ENCODE assay signal across 12 cellular contexts in genomic region chr4:159174645-159175147, GRCh38.
DNase-seq lines count a peak whose midpoint lies in the region; ATAC-seq and TF ChIP-seq lines count a peak whose summit lies in the region.
"Had no signal": no experiment of that assay in that cellular context is flagged by ENCODE, and none has a peak within 500 bp of the region (broad histone marks: within the 10 kb centered on the region; RNA-seq: fewer than 3 reads in every experiment).

No MANE protein-coding gene starts in this region.

- no peaks in the 10 kb centered on the region for H3K27me3 Mint-ChIP-seq in Calu3 (ENCODE audit: unreplicated experiment)
- H3K27me3 Mint-ChIP-seq in dendritic cell treated with granulocyte-macrophage colony-stimulating factor and Interleukin-4, amounts not matched to agents 40 ng/mL and 50 ng/mL, for 4 days: no peaks in the 10 kb centered on the region
- no peaks in the 10 kb centered on the region for H3K27me3 Mint-ChIP-seq in neural progenitor cell (ENCODE audit: insufficient read depth, low read depth)
- H3K27me3 Mint-ChIP-seq in H9 (ENCODE audit: low read depth): no peaks in the 10 kb centered on the region

- H3K18ac ChIP-seq in IMR-90 (ENCODE audit: low read depth, low read length): no peak overlapping the region
- H3K18ac ChIP-seq in H9 (ENCODE audit: insufficient read length, low read depth, low read length): no peak overlapping the region

- TF ChIP-seq RAD21 in IMR-90 (IDR thresholded peaks at IDR 0.05; ENCODE audit: low read length): no peak

- POLR2A ChIA-PET in IMR-90 (lab: Charles Lee; ENCODE audit: unreplicated experiment): no interaction called here

- TF ChIP-seq CTCF in Calu3 (IDR thresholded peaks at IDR 0.05; ENCODE audit: unreplicated experiment) (no peak), IMR-90 (conservative IDR thresholded peaks at IDR 0.05; ENCODE audit: low read depth, low read length) (no peak), neural progenitor cell (IDR thresholded peaks at IDR 0.05) (no peak), H9 (conservative IDR thresholded peaks at IDR 0.05) (no peak)

- H3K79me1 ChIP-seq in IMR-90 (ENCODE audit: low read depth in 1 of 2, low read length in 2 of 2): peaks cover 19 to 54% of the 10 kb centered on the region in 2 experiments; a peak in 3 of 4 replicates
- H3K79me1 ChIP-seq in H9 (ENCODE audit: insufficient read depth, low read depth, low read length, poor library complexity, severe bottlenecking): peaks cover 3% of the 10 kb centered on the region

- H3K4me3 ChIP-seq in IMR-90 (ENCODE audit: insufficient read depth, low read depth, low read length) (no peak overlapping the region), neural progenitor cell (no peak overlapping the region)

- H2AFZ ChIP-seq in IMR-90 (replicated peaks; ENCODE audit: low read length, poor library complexity) (no peak overlapping the region), neural progenitor cell (replicated peaks) (no peak overlapping the region), H9 (ENCODE audit: low read length) (no peak overlapping the region)

- H4K5ac ChIP-seq in IMR-90 (ENCODE audit: low read depth, low read length) (no peak overlapping the region), H9 (ENCODE audit: insufficient read length, low read depth, low read length) (no peak overlapping the region)

- H3K4me2 ChIP-seq in IMR-90 (ENCODE audit: low read depth, low read length) (no peak overlapping the region), neural progenitor cell (no peak overlapping the region), H9 (ENCODE audit: insufficient read depth, insufficient read length, low read length) (no peak overlapping the region)

- no peaks in the 10 kb centered on the region for H3K36me3 Mint-ChIP-seq in Calu3 (ENCODE audit: insufficient read depth, unreplicated experiment)
- no peaks in the 10 kb centered on the region for H3K36me3 Mint-ChIP-seq in dendritic cell treated with granulocyte-macrophage colony-stimulating factor and Interleukin-4, amounts not matched to agents 40 ng/mL and 50 ng/mL, for 4 days (ENCODE audit: low read depth)
- H3K36me3 Mint-ChIP-seq in neural progenitor cell: no peaks in the 10 kb centered on the region
- H3K36me3 Mint-ChIP-seq in H9 (ENCODE audit: insufficient read depth in 1 of 3, low read depth in 3 of 3): no peaks in the 10 kb centered on the region

- H3T11ph ChIP-seq in H9 (ENCODE audit: low read length): no peak overlapping the region

- H3F3A ChIP-seq in neural progenitor cell (ENCODE audit: low read depth): peaks cover 11% of the 10 kb centered on the region

- H2BK15ac ChIP-seq in IMR-90 (ENCODE audit: low read depth, low read length) (no peak overlapping the region; the same call in 2 of the 3 replicates), H9 (ENCODE audit: low read depth, low read length) (no peak overlapping the region)

- H3K4ac ChIP-seq in IMR-90 (ENCODE audit: low read depth, low read length) (no peak overlapping the region), H9 (ENCODE audit: low read depth, low read length) (no peak overlapping the region)

- no peak for TF ChIP-seq POLR2A in IMR-90 (IDR thresholded peaks at IDR 0.05; ENCODE audit: low read depth, low read length)

- H3K23me2 ChIP-seq in H9 (ENCODE audit: insufficient read length, low read depth, low read length, poor library complexity, severe bottlenecking): no peaks in the 10 kb centered on the region

- H3K23ac ChIP-seq in IMR-90 (ENCODE audit: low read depth, low read length) (no peak overlapping the region), H9 (ENCODE audit: insufficient read length, low read depth, low read length) (no peak overlapping the region)

- WGBS in IMR-90 (ENCODE audit: extremely low coverage in 2 of 2, insufficient read length in 1 of 2), 2 experiments: no CpG with 5 or more reads among the region's 4 CpGs
- no CpG with 5 or more reads among the region's 4 CpGs for WGBS in H9 (ENCODE audit: extremely low coverage, insufficient read length, low lambda C conversion rate)

- ATAC-seq in IMR-90 (ENCODE audit: low read depth): no peak; the same call in 1 of the 2 replicates

- no peak overlapping the region for H2BK12ac ChIP-seq in H9 (ENCODE audit: insufficient read length, low read depth, low read length)

- H4K91ac ChIP-seq in IMR-90 (ENCODE audit: insufficient read depth, low read depth, low read length) (no peak overlapping the region), H9 (ENCODE audit: insufficient read length, low read depth, low read length) (no peak overlapping the region)

- H2AK9ac ChIP-seq in IMR-90 (replicated peaks; ENCODE audit: low read depth, low read length, poor library complexity): no peak overlapping the region

- in situ Hi-C loops in IMR-90 (cut with MboI; ENCODE audit: low sequenced_read_pairs): loop anchor here (5.0 to 25.0 kb wide), 2 partner anchors 312 to 912 kb away; no protein-coding TSS in a partner anchor

- H3K56ac ChIP-seq in IMR-90 (ENCODE audit: extremely low read depth, insufficient read depth, low read length) (no peak overlapping the region), H9 (ENCODE audit: insufficient read length, low read depth, low read length) (no peak overlapping the region)

- H3K79me2 ChIP-seq in neural progenitor cell (ENCODE audit: low read depth): peaks cover 92% of the 10 kb centered on the region
- H3K79me2 ChIP-seq in H9 (ENCODE audit: insufficient read depth, low read length): peaks cover 9% of the 10 kb centered on the region; the same call in 1 of the 2 replicates

- no peaks in the 10 kb centered on the region for H3K36me3 ChIP-seq in IMR-90 (ENCODE audit: control insufficient read depth, insufficient read depth, low read length)
- H3K36me3 ChIP-seq in neural progenitor cell: no peaks in the 10 kb centered on the region
- H3K36me3 ChIP-seq: ascending aorta, BE2C, WERI-Rb-1 had no signal

- H3K9me3 Mint-ChIP-seq in Calu3 (ENCODE audit: low read depth, unreplicated experiment): no peaks in the 10 kb centered on the region
- H3K9me3 Mint-ChIP-seq in dendritic cell treated with granulocyte-macrophage colony-stimulating factor and Interleukin-4, amounts not matched to agents 40 ng/mL and 50 ng/mL, for 4 days: no peaks in the 10 kb centered on the region
- H3K9me3 Mint-ChIP-seq in neural progenitor cell: peaks cover 4% of the 10 kb centered on the region
- H3K9me3 Mint-ChIP-seq in H9: no peaks in the 10 kb centered on the region
- H3K9me3 Mint-ChIP-seq: IgD-negative memory B cell had no signal

- H3K4me3 Mint-ChIP-seq in Calu3 (ENCODE audit: low read depth, unreplicated experiment) (no peak overlapping the region), neural progenitor cell (no peak overlapping the region), H9 (no peak overlapping the region)
- H3K4me3 Mint-ChIP-seq in dendritic cell treated with granulocyte-macrophage colony-stimulating factor and Interleukin-4, amounts not matched to agents 40 ng/mL and 50 ng/mL, for 4 days: no peak overlapping the region
- H3K4me3 Mint-ChIP-seq: IgD-negative memory B cell had no signal

- peak overlapping the region; percentile 6; the same call in 1 of the 2 replicates for H2BK120ac ChIP-seq in IMR-90 (ENCODE audit: low read depth, low read length)
- H2BK120ac ChIP-seq in H9 (ENCODE audit: low read depth, low read length, poor library complexity, severe bottlenecking): no peak overlapping the region

- H3K14ac ChIP-seq in IMR-90 (replicated peaks; ENCODE audit: low read depth, low read length): no peak overlapping the region
- no peak overlapping the region for H3K14ac ChIP-seq in H9 (ENCODE audit: insufficient read depth, low read length)

- CTCF ChIA-PET in Calu3 (lab: Charles Lee) (no interaction called here), IMR-90 (lab: Yijun Ruan, JAX) (no interaction called here)

- H3K4me1 ChIP-seq in IMR-90 (ENCODE audit: control insufficient read depth, insufficient read depth, low read length): peaks cover 15% of the 10 kb centered on the region
- H3K4me1 ChIP-seq in neural progenitor cell: peaks cover 22% of the 10 kb centered on the region
- peaks cover 12% of the 10 kb centered on the region for H3K4me1 ChIP-seq in H9 (ENCODE audit: insufficient read depth, low read length)
- H3K4me1 ChIP-seq: BE2C had no signal

- BruUV-seq in Calu3 (replicated peaks; lab: Mats Ljungman, UMichigan) (no TSS peak), IMR-90 (replicated peaks; lab: Mats Ljungman, UMichigan) (no TSS peak)

- H4K8ac ChIP-seq in IMR-90 (ENCODE audit: low read depth in 2 of 2, low read length in 2 of 2) (no peak overlapping the region; a peak in 1 of 4 replicates), H9 (replicated peaks; ENCODE audit: insufficient read length, low read depth, low read length) (no peak overlapping the region)

- H2BK20ac ChIP-seq in IMR-90 (ENCODE audit: low read depth, low read length): peak overlapping the region; percentile 6; the same call in 1 of the 2 replicates
- no peak overlapping the region for H2BK20ac ChIP-seq in H9 (ENCODE audit: low read depth, low read length, poor library complexity, severe bottlenecking)

- H2AK5ac ChIP-seq in IMR-90 (ENCODE audit: low read depth, low read length) (peak overlapping the region; percentile 61; the same call in 1 of the 2 replicates), H9 (ENCODE audit: insufficient read length, low read length) (no peak overlapping the region)

- H3K9ac ChIP-seq in IMR-90 (ENCODE audit: low read depth, low read length) (no peak overlapping the region), neural progenitor cell (no peak overlapping the region), H9 (ENCODE audit: extremely low read depth, insufficient read length, low read length) (no peak overlapping the region)

- H2BK5ac ChIP-seq in IMR-90 (ENCODE audit: low read depth, low read length, poor library complexity, severe bottlenecking): peak overlapping the region; percentile 28
- H2BK5ac ChIP-seq in H9 (ENCODE audit: insufficient read length, low read length): no peak overlapping the region

- H3K27ac Mint-ChIP-seq in Calu3 (ENCODE audit: unreplicated experiment) (peak overlapping the region; percentile 37), neural progenitor cell (peak overlapping the region; percentile 21), H9 (peak overlapping the region in 1 of 3 experiments; percentile 24; a peak in 3 of 7 replicates)
- peak overlapping the region; percentile 62 for H3K27ac Mint-ChIP-seq in dendritic cell treated with granulocyte-macrophage colony-stimulating factor and Interleukin-4, amounts not matched to agents 40 ng/mL and 50 ng/mL, for 4 days
- H3K27ac Mint-ChIP-seq: IgD-negative memory B cell had no signal

- peaks cover 29% of the 10 kb centered on the region for H3K4me1 Mint-ChIP-seq in Calu3 (ENCODE audit: low read depth, unreplicated experiment)
- peaks cover 47% of the 10 kb centered on the region for H3K4me1 Mint-ChIP-seq in dendritic cell treated with granulocyte-macrophage colony-stimulating factor and Interleukin-4, amounts not matched to agents 40 ng/mL and 50 ng/mL, for 4 days (ENCODE audit: low read depth)
- H3K4me1 Mint-ChIP-seq in neural progenitor cell: peaks cover 31% of the 10 kb centered on the region
- peaks cover 41 to 54% of the 10 kb centered on the region in 2 experiments for H3K4me1 Mint-ChIP-seq in H9

- H3K27me3 ChIP-seq in IMR-90 (ENCODE audit: control insufficient read depth, insufficient read depth, low read length): no peaks in the 10 kb centered on the region
- H3K27me3 ChIP-seq in neural progenitor cell: no peaks in the 10 kb centered on the region
- no peaks in the 10 kb centered on the region for H3K27me3 ChIP-seq in H9 (ENCODE audit: insufficient read depth, low read length)
- H3K27me3 ChIP-seq: ascending aorta, BE2C had no signal

- H4K20me1 ChIP-seq in IMR-90 (ENCODE audit: insufficient read depth, low read length): peaks cover 20% of the 10 kb centered on the region
- H4K20me1 ChIP-seq in neural progenitor cell (ENCODE audit: low read depth): peaks cover 43% of the 10 kb centered on the region
- no peaks in the 10 kb centered on the region for H4K20me1 ChIP-seq in H9 (ENCODE audit: control insufficient read depth, insufficient read depth, insufficient read length)

- intact Hi-C loops in Calu3 (cut with micrococcal nuclease; ENCODE audit: unreplicated experiment): loop anchor here (1.0 to 10.0 kb wide), 5 partner anchors 69 to 440 kb away; no protein-coding TSS in a partner anchor
- intact Hi-C loops in IMR-90 (cut with micrococcal nuclease): loop anchor here (1.0 to 5.0 kb wide), 7 partner anchors 29 to 442 kb away; partner anchors contain the start of gene RAPGEF2
- intact Hi-C loops in dendritic cell treated with granulocyte-macrophage colony-stimulating factor and Interleukin-4, amounts not matched to agents 40 ng/mL and 50 ng/mL, for 4 days (cut with micrococcal nuclease): loop anchor here (1.0 to 10.0 kb wide), 4 partner anchors 70 to 444 kb away; no protein-coding TSS in a partner anchor

- DNase-seq in Calu3 (no peak), IMR-90 (peak; percentile 12), neural progenitor cell (ENCODE audit: low spot score) (no peak), SKM-1 (lab: John Stamatoyannopoulos, UW; ENCODE audit: unreplicated experiment) (no peak), midbrain (lab: John Stamatoyannopoulos, UW) (no peak), GDM1 (lab: John Stamatoyannopoulos, UW) (no peak), H9 (no peak)

- dilution Hi-C loops in IMR-90 (cut with HindIII; ENCODE audit: low sequenced_read_pairs, unreplicated experiment): no loop called here

- H3K9me1 ChIP-seq in IMR-90 (ENCODE audit: insufficient read depth, low read length): peaks cover 9% of the 10 kb centered on the region

- H3K27ac ChIP-seq in IMR-90 (ENCODE audit: insufficient read depth, low read length): no peak overlapping the region
- H3K27ac ChIP-seq in neural progenitor cell: no peak overlapping the region
- no peak overlapping the region for H3K27ac ChIP-seq in H9 (ENCODE audit: insufficient read length, low read depth, low read length)
- H3K27ac ChIP-seq: ascending aorta, WERI-Rb-1 had no signal

- H3K9me3 ChIP-seq in IMR-90 (ENCODE audit: control insufficient read depth, insufficient read depth, low read length) (no peaks in the 10 kb centered on the region), neural progenitor cell (ENCODE audit: low read depth) (no peaks in the 10 kb centered on the region), H9 (ENCODE audit: control insufficient read depth, low read depth, low read length) (no peaks in the 10 kb centered on the region)
- H3K9me3 ChIP-seq: ascending aorta, BE2C had no signal
